30 cellular contexts compared by ENCODE assay signal in the genomic region with DNA sequence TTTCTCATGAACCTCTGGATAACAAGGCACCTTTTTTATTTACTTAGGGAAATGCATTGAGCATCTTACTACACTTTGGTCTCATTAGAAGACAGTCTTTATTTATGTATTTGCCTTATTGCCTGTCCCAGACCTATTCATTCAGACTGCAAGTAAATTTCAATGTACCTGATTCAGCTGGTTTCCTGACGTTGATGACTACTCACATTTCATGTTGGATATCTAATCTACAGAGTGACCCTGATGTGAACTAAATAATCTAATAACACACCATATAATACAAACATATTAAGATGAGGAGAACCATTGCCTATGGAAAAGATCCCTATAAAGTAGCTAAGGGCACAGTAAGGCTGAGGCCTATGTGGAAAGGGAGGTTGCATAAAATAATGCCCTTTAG.
"Had no signal": no experiment of that assay in that cellular context is flagged by ENCODE, and none has a peak within 500 bp of the region (broad histone marks: within the 10 kb centered on the region; RNA-seq: fewer than 3 reads in every experiment).

No MANE protein-coding gene starts in this region.

- DNase-seq: activated CD4-positive, alpha-beta T cell treated with anti-CD3 and anti-CD28 coated beads for 48 hours; activated CD4-positive, alpha-beta T cell treated with anti-CD3 and anti-CD28 coated beads, Interleukin-2, amount 50 U/mL, for 48 hours; activated CD8-positive, alpha-beta memory T cell treated with anti-CD3 and anti-CD28 coated beads, Interleukin-2, amount 50 U/mL, for 4 hours; activated gamma-delta T cell; activated naive CD4-positive, alpha-beta T cell treated with anti-CD3 and anti-CD28 coated beads, Interleukin-2, amount 10 ng/mL, durations not matched to agents 7 days and 5 days; activated naive CD8-positive, alpha-beta T cell treated with anti-CD3 and anti-CD28 coated beads, Interleukin-2, amount 10 ng/mL, durations not matched to agents 7 days and 5 days; activated T-cell treated with anti-CD3 and anti-CD28 coated beads, Interleukin-2, amount 50 U/mL, for 1 hour; dorsolateral prefrontal cortex; effector memory CD4-positive, alpha-beta T cell; glutamatergic neuron; left ventricle myocardium inferior; nephron progenitor cell; stimulated activated CD4-positive, alpha-beta T cell treated with anti-CD3 and anti-CD28 coated beads, Interleukin-4, amount 100 ng/mL, for 4 hours; stimulated activated CD8-positive, alpha-beta memory T cell treated with anti-CD3 and anti-CD28 coated beads, Interleukin-4, amount 100 ng/mL, for 48 hours; stimulated activated naive B cell treated with anti-CD40 and anti-IgM and Interleukin-4, amounts not matched to agents 10 μg/mL and 1 μg/mL and 100 μg/mL, for 72 hours; stomach; T1000; thyroid gland; upper lobe of left lung; WERI-Rb-1 had no signal

- H3K27me3 ChIP-seq: ascending aorta, dorsolateral prefrontal cortex, neutrophil, stomach, thyroid gland, upper lobe of left lung, vagina had no signal

- H3K9me3 ChIP-seq: ascending aorta, left ventricle myocardium inferior, neutrophil, stomach, thyroid gland, upper lobe of left lung, vagina had no signal

- H3K27ac Mint-ChIP-seq: activated naive CD4-positive, alpha-beta T cell treated with anti-CD3 and anti-CD28 coated beads, Interleukin-2, amount 10 ng/mL, durations not matched to agents 7 days and 5 days; activated naive CD8-positive, alpha-beta T cell treated with anti-CD3 and anti-CD28 coated beads, Interleukin-2, amount 10 ng/mL, durations not matched to agents 7 days and 5 days; activated T-helper 1 cell treated with anti-CD3 and anti-CD28 coated beads, Interleukin-12 subunit alpha, Interleukin-12 subunit beta, Interleukin-2, Interleukin-4 antibody, amounts not matched to agents 30 ng/mL and 10 ng/mL and 1 ng/mL, durations not matched to agents 14 hours and 24 hours and 36 hours; nephron progenitor cell; stimulated activated naive B cell treated with anti-CD40 and anti-IgM and Interleukin-4, amounts not matched to agents 10 μg/mL and 1 μg/mL and 100 μg/mL, for 72 hours had no signal

- H3K9me3 Mint-ChIP-seq: activated naive CD4-positive, alpha-beta T cell treated with anti-CD3 and anti-CD28 coated beads, Interleukin-2, amount 10 ng/mL, durations not matched to agents 7 days and 5 days; activated naive CD8-positive, alpha-beta T cell treated with anti-CD3 and anti-CD28 coated beads, Interleukin-2, amount 10 ng/mL, durations not matched to agents 7 days and 5 days; activated T-helper 1 cell treated with anti-CD3 and anti-CD28 coated beads, Interleukin-12 subunit alpha, Interleukin-12 subunit beta, Interleukin-2, Interleukin-4 antibody, amounts not matched to agents 30 ng/mL and 10 ng/mL and 1 ng/mL, durations not matched to agents 14 hours and 24 hours and 36 hours; nephron progenitor cell had no signal

- ATAC-seq: activated CD4-positive, CD25-positive, alpha-beta regulatory T cell treated with anti-CD3 and anti-CD28 coated beads, Interleukin-2, amount 50 U/mL, for 24 hours; sciatic nerve; stimulated activated naive B cell treated with anti-CD40 and anti-IgM and Interleukin-4, amounts not matched to agents 10 μg/mL and 1 μg/mL and 100 μg/mL, for 72 hours had no signal

- H3K4me1 ChIP-seq: ascending aorta, left ventricle myocardium inferior, stomach, thyroid gland, upper lobe of left lung, vagina had no signal

- H3K36me3 Mint-ChIP-seq: activated naive CD4-positive, alpha-beta T cell treated with anti-CD3 and anti-CD28 coated beads, Interleukin-2, amount 10 ng/mL, durations not matched to agents 7 days and 5 days; activated naive CD8-positive, alpha-beta T cell treated with anti-CD3 and anti-CD28 coated beads, Interleukin-2, amount 10 ng/mL, durations not matched to agents 7 days and 5 days; brain; stimulated activated naive B cell treated with anti-CD40 and anti-IgM and Interleukin-4, amounts not matched to agents 10 μg/mL and 1 μg/mL and 100 μg/mL, for 72 hours had no signal

- H3K27me3 Mint-ChIP-seq: activated naive CD4-positive, alpha-beta T cell treated with anti-CD3 and anti-CD28 coated beads, Interleukin-2, amount 10 ng/mL, durations not matched to agents 7 days and 5 days; activated naive CD8-positive, alpha-beta T cell treated with anti-CD3 and anti-CD28 coated beads, Interleukin-2, amount 10 ng/mL, durations not matched to agents 7 days and 5 days; brain; stimulated activated naive B cell treated with anti-CD40 and anti-IgM and Interleukin-4, amounts not matched to agents 10 μg/mL and 1 μg/mL and 100 μg/mL, for 72 hours had no signal

- H3K36me3 ChIP-seq: ascending aorta, left ventricle myocardium inferior, neutrophil, stomach, thyroid gland, upper lobe of left lung, vagina, WERI-Rb-1 had no signal

- H3K4me3 ChIP-seq: ascending aorta, coronary artery, dorsolateral prefrontal cortex, left ventricle myocardium inferior, lung, skin epidermis, stomach, thyroid gland, upper lobe of left lung, vagina had no signal

- H3K4me3 Mint-ChIP-seq: activated naive CD4-positive, alpha-beta T cell treated with anti-CD3 and anti-CD28 coated beads, Interleukin-2, amount 10 ng/mL, durations not matched to agents 7 days and 5 days; activated naive CD8-positive, alpha-beta T cell treated with anti-CD3 and anti-CD28 coated beads, Interleukin-2, amount 10 ng/mL, durations not matched to agents 7 days and 5 days; activated T-helper 1 cell treated with anti-CD3 and anti-CD28 coated beads, Interleukin-12 subunit alpha, Interleukin-12 subunit beta, Interleukin-2, Interleukin-4 antibody, amounts not matched to agents 30 ng/mL and 10 ng/mL and 1 ng/mL, durations not matched to agents 14 hours and 24 hours and 36 hours; brain; nephron progenitor cell; stimulated activated naive B cell treated with anti-CD40 and anti-IgM and Interleukin-4, amounts not matched to agents 10 μg/mL and 1 μg/mL and 100 μg/mL, for 72 hours had no signal

- H3K27ac ChIP-seq: ascending aorta, coronary artery, dorsolateral prefrontal cortex, left ventricle myocardium inferior, neutrophil, skin epidermis, stomach, thyroid gland, upper lobe of left lung, vagina, WERI-Rb-1 had no signal

- H3K4me1 Mint-ChIP-seq: activated naive CD4-positive, alpha-beta T cell treated with anti-CD3 and anti-CD28 coated beads, Interleukin-2, amount 10 ng/mL, durations not matched to agents 7 days and 5 days; activated naive CD8-positive, alpha-beta T cell treated with anti-CD3 and anti-CD28 coated beads, Interleukin-2, amount 10 ng/mL, durations not matched to agents 7 days and 5 days; stimulated activated naive B cell treated with anti-CD40 and anti-IgM and Interleukin-4, amounts not matched to agents 10 μg/mL and 1 μg/mL and 100 μg/mL, for 72 hours had no signal
